Comparison of ENCODE assay signal across 8 cellular contexts in the genomic region with DNA sequence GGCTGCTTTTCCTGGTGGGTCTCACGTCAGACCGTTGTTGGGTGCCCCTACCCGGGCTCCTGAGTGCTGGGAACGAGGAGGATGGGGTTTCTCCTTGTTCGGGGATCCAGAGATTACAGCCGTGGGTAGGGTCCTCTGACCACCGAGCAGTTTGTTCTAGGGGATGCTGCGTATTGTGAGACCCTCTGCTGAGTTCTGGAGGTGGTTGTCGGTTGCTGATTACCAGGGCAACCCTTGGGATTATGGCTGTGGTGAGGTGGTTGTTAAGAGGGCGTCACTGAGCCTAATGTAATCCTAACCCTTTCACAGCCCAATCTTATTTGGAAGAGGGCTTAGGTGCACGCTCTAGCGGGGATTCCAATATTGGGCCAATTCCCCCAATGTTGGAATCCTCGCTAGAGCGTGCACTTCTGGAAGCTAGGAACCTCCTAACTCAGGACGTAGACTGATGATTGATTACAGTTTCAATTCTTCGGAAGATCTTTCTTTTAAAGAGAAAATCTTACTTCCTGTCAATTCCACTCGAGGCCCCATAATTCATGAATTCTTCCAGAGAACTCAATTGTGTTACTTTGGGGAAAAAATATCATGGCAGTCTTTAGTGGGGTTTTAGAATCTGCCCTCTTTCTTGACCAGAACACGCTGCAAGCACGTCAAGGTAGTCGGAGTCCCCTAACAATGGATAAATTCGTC. TPM values are rescaled to one million over a fixed set of nuclear protein-coding genes. Genes with fewer than 3 reads are reported as not detected.
A peak's percentile ranks its signal among the peaks of the same experiment; 100 is the strongest.
DNase-seq lines count a peak whose midpoint lies in the region; ATAC-seq and TF ChIP-seq lines count a peak whose summit lies in the region.

No MANE protein-coding gene starts in this region.

- peaks cover 3% of the 10 kb centered on the region for H3K4me1 ChIP-seq in parathyroid adenoma

- TF ChIP-seq CTCF in NB4 (IDR thresholded peaks at IDR 0.05; ENCODE audit: low read depth, low read length) (no peak), epithelial cell of proximal tubule (conservative IDR thresholded peaks at IDR 0.05; ENCODE audit: low read depth, low read length) (no peak), parathyroid adenoma (IDR thresholded peaks at IDR 0.05) (no peak)

- TF ChIP-seq POLR2A in NB4 (IDR thresholded peaks at IDR 0.05; ENCODE audit: extremely low read depth, insufficient read length): no peak

- peak overlapping the region; percentile 78 for H3K4me2 ChIP-seq in parathyroid adenoma (ENCODE audit: low read length)

- peak overlapping the region; percentile 83 for H3K27ac ChIP-seq in parathyroid adenoma

- peaks cover 14% of the 10 kb centered on the region for H3K79me2 ChIP-seq in parathyroid adenoma

- H3K9me3 ChIP-seq in parathyroid adenoma (ENCODE audit: control insufficient read depth, low read length): no peaks in the 10 kb centered on the region

- no peaks in the 10 kb centered on the region for H3K27me3 ChIP-seq in parathyroid adenoma (ENCODE audit: control insufficient read depth, insufficient read depth, low read length)

- DNase-seq in NCI-H1092 treated with DMSO at 0.1 percent for 48 hours (lab: John Stamatoyannopoulos, UW) (peak; percentile 30), NCI-H1092 (lab: John Stamatoyannopoulos, UW) (no peak), NB4 (ENCODE audit: low read depth) (peak; percentile 56), epithelial cell of proximal tubule (ENCODE audit: low read depth) (no peak), COR-L47 (lab: John Stamatoyannopoulos, UW) (no peak), HPDE6-E6E7 (ENCODE audit: extremely low spot score) (no peak)

- ATAC-seq in GM18909 (IDR thresholded peaks at IDR 0.05; ENCODE audit: poor library complexity, unreplicated experiment): no peak

- H3K36me3 ChIP-seq in parathyroid adenoma (ENCODE audit: control insufficient read depth, insufficient read depth, low read length): no peaks in the 10 kb centered on the region

- H3K9ac ChIP-seq in parathyroid adenoma: peak overlapping the region; percentile 53

- peak overlapping the region; percentile 95 for H2AFZ ChIP-seq in parathyroid adenoma

- H3K4me3 ChIP-seq in NB4 (ENCODE audit: low read depth, low read length) (peak overlapping the region; percentile 90), epithelial cell of proximal tubule (ENCODE audit: low read depth, low read length) (peak overlapping the region; percentile 92), parathyroid adenoma (ENCODE audit: low read depth, low read length) (peak overlapping the region; percentile 69)

RNA-seq across cellular contexts. Expression of gene TCEANC2, which starts 0.5 kb away (rescaled TPM):
- total RNA-seq in epithelial cell of proximal tubule: 1.9 and 2.0 TPM in 2 replicates

RNA-seq across cellular contexts. Expression of gene TMEM59, which starts 0.9 kb away (rescaled TPM):
- 71.8 and 106 TPM in 2 replicates for total RNA-seq in epithelial cell of proximal tubule

RNA-seq across cellular contexts. Expression of gene LDLRAD1, which starts 35.9 kb away (rescaled TPM):
- total RNA-seq in epithelial cell of proximal tubule: not detected in 2 replicates

Comparison
In these comparisons a context has a peak if more than half of its experiments do, and no peak if none do; other contexts are left out.
1. DNase-seq: peak in NCI-H1092 treated with DMSO at 0.1 percent for 48 hours (single experiment) and NB4 (single experiment); none in NCI-H1092 (single experiment), epithelial cell of proximal tubule (single experiment), COR-L47 (single experiment) and HPDE6-E6E7 (single experiment).
2. Peak in every context shown above with its lines, with median percentiles within 50 percentile points of each other: H3K4me3 ChIP-seq.